ENCODE assay signal across 2 cellular contexts in genomic region chr19:41373993-41374392, GRCh38.
A peak's percentile ranks its signal among the peaks of the same experiment; 100 is the strongest.
TF ChIP-seq lines count a peak whose summit lies in the region.

No MANE protein-coding gene starts in this region.

TF ChIP-seq in Ishikawa, 13 proteins besides CTCF, POLR2A, EP300 and RAD21 (continued from another document):
- TF ChIP-seq NFIC (IDR thresholded peaks at IDR 0.05) (peak; percentile 99), MAX (IDR thresholded peaks at IDR 0.05) (peak; percentile 51), TCF12 (IDR thresholded peaks at IDR 0.05; ENCODE audit: low read depth) (peak; percentile 94), CEBPB (IDR thresholded peaks at IDR 0.05) (no peak), FOXM1 (IDR thresholded peaks at IDR 0.05; ENCODE audit: borderline replicate concordance, low read depth) (no peak), TEAD4 (IDR thresholded peaks at IDR 0.05) (peak; percentile 59; the same call in 1 of the 2 replicates), TAF1 (IDR thresholded peaks at IDR 0.05; ENCODE audit: low read depth) (no peak), USF1 (IDR thresholded peaks at IDR 0.05) (peak; percentile 12; the same call in 1 of the 2 replicates)

TF ChIP-seq in SK-N-SH treated with all-trans-retinoic acid at 6 μM for 48 hours, 23 proteins besides CTCF, POLR2A, EP300 and RAD21 (continued from another document):
- TF ChIP-seq POU6F1 (CRISPR knock-in tag; IDR thresholded peaks at IDR 0.05; ENCODE audit: borderline replicate concordance, low read depth) (no peak), ZFP3 (CRISPR knock-in tag; IDR thresholded peaks at IDR 0.05) (peak; percentile 73; the same call in 1 of the 2 replicates), ZNF565 (CRISPR knock-in tag; conservative IDR thresholded peaks at IDR 0.05; ENCODE audit: low read depth) (no peak), RARB (CRISPR knock-in tag; IDR thresholded peaks at IDR 0.05) (no peak), GLIS3 (CRISPR knock-in tag; IDR thresholded peaks at IDR 0.05) (0 out of 2 replicates have a peak, but pooled peaks have one; percentile 42), SNAI2 (CRISPR knock-in tag; IDR thresholded peaks at IDR 0.05) (peak; percentile 95; the same call in 1 of the 2 replicates), ARNTL (CRISPR knock-in tag; IDR thresholded peaks at IDR 0.05; ENCODE audit: borderline replicate concordance, low read depth) (no peak), ZNF8 (CRISPR knock-in tag; IDR thresholded peaks at IDR 0.05) (no peak), ZFP30 (CRISPR knock-in tag; IDR thresholded peaks at IDR 0.05) (no peak), ISL1 (CRISPR knock-in tag; IDR thresholded peaks at IDR 0.05) (peak; percentile 35; the same call in 1 of the 2 replicates), CREB5 (CRISPR knock-in tag; IDR thresholded peaks at IDR 0.05; ENCODE audit: low read depth) (no peak), PPARA (CRISPR knock-in tag; IDR thresholded peaks at IDR 0.05; ENCODE audit: borderline replicate concordance) (no peak), ZC3H10 (CRISPR knock-in tag; IDR thresholded peaks at IDR 0.05) (no peak)
TF ChIP-seq in SK-N-SH treated with all-trans-retinoic acid at 6 μM for 48 hours: peak in this region for 6.
